9 cellular contexts compared by ENCODE assay signal in genomic region chr2:216491757-216492635, GRCh38. TPM values are rescaled to one million over a fixed set of nuclear protein-coding genes. Genes with fewer than 3 reads are reported as not detected.
DNase-seq lines count a peak whose midpoint lies in the region; ATAC-seq, FAIRE-seq and TF ChIP-seq lines count a peak whose summit lies in the region.
"Had no signal": no experiment of that assay in that cellular context is flagged by ENCODE, and none has a peak within 500 bp of the region (broad histone marks: within the 10 kb centered on the region; RNA-seq: fewer than 3 reads in every experiment).

No MANE protein-coding gene starts in this region.

- no peak for TF ChIP-seq CTCF in thyroid gland (IDR thresholded peaks at IDR 0.05)

- no peak overlapping the region for H3K27ac ChIP-seq in thyroid gland

- TF ChIP-seq POLR2A in GM12892 (IDR thresholded peaks at IDR 0.05; ENCODE audit: low read depth, low read length) = peak; percentile 71
- TF ChIP-seq POLR2A in thyroid gland (IDR thresholded peaks at IDR 0.05) = no peak

- FAIRE-seq in GM12892 (lab: Jason Lieb, UNC) = peak; percentile 97
- FAIRE-seq: keratinocyte had no signal

- H3K27me3 ChIP-seq in thyroid gland = no peaks in the 10 kb centered on the region

- intact Hi-C loops in thyroid gland (cut with DNase I) = loop anchor here (10.0 kb wide), 1 partner anchor 77 kb away; the partner anchor contains the start of gene SMARCAL1

- WGBS in thyroid gland, 2 donors = 63 to 66% methylated on average over 10 of the region's 10 CpGs

- ATAC-seq in GM21526 (IDR thresholded peaks at IDR 0.05; ENCODE audit: low FRiP score, unreplicated experiment) (peak; percentile 92), HG03558 (IDR thresholded peaks at IDR 0.05; ENCODE audit: extremely low read depth, unreplicated experiment) (peak; percentile 75), esophagus mucosa (no peak)

- no peaks in the 10 kb centered on the region for H3K9me3 ChIP-seq in thyroid gland

- H3K4me3 ChIP-seq in thyroid gland (replicated peaks in 1 of 3) = no peak overlapping the region

- peaks cover 0 to 13% of the 10 kb centered on the region in 2 donors for H3K4me1 ChIP-seq in thyroid gland

- no peaks in the 10 kb centered on the region for H3K36me3 ChIP-seq in thyroid gland

- DNase-seq in GM12892 (ENCODE audit: insufficient read length) = no peak
- peak; percentile 68 for DNase-seq in germinal center (ENCODE audit: low spot score)
- no peak for DNase-seq in activated naive CD4-positive, alpha-beta T cell treated with anti-CD3 and anti-CD28 coated beads, Interleukin-2, amount 50 U/mL, for 16 hours
- no peak for DNase-seq in thyroid gland
- no peak for DNase-seq in AG08395 (ENCODE audit: low spot score)

RNA-seq across cellular contexts. Expression of gene RPL37A, which starts 6.6 kb away (rescaled TPM):
- polyA plus RNA-seq in GM12892 (2012; ENCODE audit: missing spikeins) = 6,135 TPM
- total RNA-seq in esophagus mucosa (2,683 TPM), thyroid gland (1,000 to 10,000 TPM in 1 of 4 donors, 100 to 1,000 TPM in 3; 393 to 1,147 (median 736) TPM)
